4 cellular contexts compared by ENCODE assay signal in genomic region chr10:47416305-47417218, GRCh38. TPM values are rescaled to one million over a fixed set of nuclear protein-coding genes. Genes with fewer than 3 reads are reported as not detected.
"Had no signal": no experiment of that assay in that cellular context is flagged by ENCODE, and none has a peak within 500 bp of the region (broad histone marks: within the 10 kb centered on the region; RNA-seq: fewer than 3 reads in every experiment).

No MANE protein-coding gene starts in this region.

RNA-seq across cellular contexts. Expression of gene ZNF488, which starts 32.5 kb away (rescaled TPM):
- total RNA-seq: activated B cell treated with CpG ODN at 0.5 μM for 24 hours, gastrocnemius medialis, glomerular endothelial cell, T-cell had no signal
